ENCODE assay signal across 9 cellular contexts in the genomic region with DNA sequence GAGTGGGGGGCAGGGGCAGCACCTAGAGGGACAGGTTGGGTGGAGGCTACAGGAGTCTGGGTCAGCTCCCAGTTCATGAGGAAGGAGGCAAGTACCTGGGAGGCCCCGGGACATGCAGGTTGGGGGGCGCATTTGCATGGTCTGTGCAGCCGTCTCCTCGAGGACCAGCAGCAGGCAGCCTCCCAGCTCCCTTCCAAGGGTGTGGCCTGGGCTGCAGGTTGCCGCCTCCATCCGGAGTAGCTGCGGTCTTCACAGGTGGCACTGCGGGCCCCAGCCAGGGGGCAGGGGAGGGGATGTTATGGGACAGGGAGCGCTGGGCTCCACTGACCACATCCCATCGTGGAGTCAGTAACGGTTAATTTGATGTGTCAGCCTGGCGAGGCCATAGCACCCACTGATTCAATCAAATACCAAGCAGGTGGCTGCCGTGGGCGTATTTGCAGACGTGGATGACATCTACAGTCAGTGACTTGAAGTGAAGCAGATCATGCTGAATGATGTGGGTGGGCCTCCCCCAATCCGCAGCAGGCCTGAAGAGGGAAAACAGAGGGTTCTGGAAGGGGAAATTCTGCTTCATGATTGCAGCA.
DNase-seq lines count a peak whose midpoint lies in the region; ATAC-seq, FAIRE-seq and TF ChIP-seq lines count a peak whose summit lies in the region.
"Had no signal": no experiment of that assay in that cellular context is flagged by ENCODE, and none has a peak within 500 bp of the region (broad histone marks: within the 10 kb centered on the region; RNA-seq: fewer than 3 reads in every experiment).

No MANE protein-coding gene starts in this region.

- peaks cover 4 to 8% of the 10 kb centered on the region in 2 donors for H3K4me1 ChIP-seq in small intestine (ENCODE audit: control insufficient read depth in 2 of 2, insufficient read depth in 1 of 2, low read depth in 1 of 2, low read length in 1 of 2)

- H3K36me3 Mint-ChIP-seq in activated B cell treated with CpG ODN at 0.5 μM for 24 hours (ENCODE audit: low read depth) = no peaks in the 10 kb centered on the region
- H3K36me3 Mint-ChIP-seq in stimulated activated naive CD8-positive, alpha-beta T cell treated with anti-CD3 and anti-CD28 coated beads, Interleukin-15, Interleukin-2, amounts not matched to agents 100 ng/mL and 50 ng/mL, for 24 hours (ENCODE audit: low read depth) = no peaks in the 10 kb centered on the region

- H3K27ac ChIP-seq in small intestine (ENCODE audit: low read depth in 1 of 2, low read length in 1 of 2) = no peak overlapping the region
- H3K27ac ChIP-seq: epithelial cell of prostate had no signal

- DNase-seq in activated B cell treated with CpG ODN at 0.5 μM for 24 hours (no peak), head of caudate nucleus (peak; percentile 51 to 96 (median 80)), small intestine (no peak), 8988T (no peak), HuH-7.5 (ENCODE audit: low spot score) (no peak)

- H3K4me1 Mint-ChIP-seq in activated B cell treated with CpG ODN at 0.5 μM for 24 hours = peaks cover 28% of the 10 kb centered on the region
- peaks cover 42% of the 10 kb centered on the region for H3K4me1 Mint-ChIP-seq in stimulated activated naive CD8-positive, alpha-beta T cell treated with anti-CD3 and anti-CD28 coated beads, Interleukin-15, Interleukin-2, amounts not matched to agents 100 ng/mL and 50 ng/mL, for 24 hours (ENCODE audit: low read depth)

- no peaks in the 10 kb centered on the region for H3K9me3 ChIP-seq in small intestine (ENCODE audit: control insufficient read depth, low read depth)

- intact Hi-C loops in activated B cell treated with CpG ODN at 0.5 μM for 24 hours (cut with micrococcal nuclease) = loop anchor here (1.0 to 5.0 kb wide), 2 partner anchors 12 to 82 kb away; a partner anchor contains a TSS
- intact Hi-C loops in head of caudate nucleus (cut with DNase I) = no loop called here

- peaks cover 0 to 3% of the 10 kb centered on the region in 2 donors for H3K36me3 ChIP-seq in small intestine (ENCODE audit: control insufficient read depth in 2 of 2, insufficient read depth in 2 of 2, low read length in 2 of 2)

- ATAC-seq in GM21825 (IDR thresholded peaks at IDR 0.05; ENCODE audit: unreplicated experiment) (peak; percentile 46), activated B cell treated with CpG ODN at 0.5 μM for 24 hours (ENCODE audit: low read depth) (peak; percentile 80)

- no peaks in the 10 kb centered on the region for H3K27me3 ChIP-seq in small intestine (ENCODE audit: control insufficient read depth in 2 of 2, insufficient read depth in 2 of 2, low read length in 2 of 2)

- no peak overlapping the region for H3K4me3 Mint-ChIP-seq in activated B cell treated with CpG ODN at 0.5 μM for 24 hours
- no peak overlapping the region for H3K4me3 Mint-ChIP-seq in stimulated activated naive CD8-positive, alpha-beta T cell treated with anti-CD3 and anti-CD28 coated beads, Interleukin-15, Interleukin-2, amounts not matched to agents 100 ng/mL and 50 ng/mL, for 24 hours

- no peak overlapping the region for H3K4me3 ChIP-seq in small intestine (ENCODE audit: low read depth in 1 of 2, low read length in 2 of 2)

- FAIRE-seq in small intestine (lab: Jason Lieb, UNC) = no peak

- CTCF ChIA-PET in activated B cell treated with CpG ODN at 0.5 μM for 24 hours (lab: Charles Lee) = interaction anchor here (3.3 kb wide), 1 partner anchor 13 kb away, joined by 18 read pairs; no protein-coding TSS in a partner anchor

- POLR2A ChIA-PET in activated B cell treated with CpG ODN at 0.5 μM for 24 hours (lab: Charles Lee) = interaction anchor here (0.6 kb wide), 2 partner anchors 44 to 56 kb away, joined by 3 read pairs; no protein-coding TSS in a partner anchor

- WGBS in small intestine, 3 donors = 75 to 84% (median 79%) methylated on average over 15 to 16 of the region's 16 CpGs

- H3K27me3 Mint-ChIP-seq in activated B cell treated with CpG ODN at 0.5 μM for 24 hours = no peaks in the 10 kb centered on the region
- no peaks in the 10 kb centered on the region for H3K27me3 Mint-ChIP-seq in stimulated activated naive CD8-positive, alpha-beta T cell treated with anti-CD3 and anti-CD28 coated beads, Interleukin-15, Interleukin-2, amounts not matched to agents 100 ng/mL and 50 ng/mL, for 24 hours
- H3K27me3 Mint-ChIP-seq: IgD-negative memory B cell had no signal

- no peak for TF ChIP-seq CTCF in activated B cell treated with CpG ODN at 0.5 μM for 24 hours (IDR thresholded peaks at IDR 0.05)

- no peaks in the 10 kb centered on the region for H3K9me3 Mint-ChIP-seq in activated B cell treated with CpG ODN at 0.5 μM for 24 hours
- no peaks in the 10 kb centered on the region for H3K9me3 Mint-ChIP-seq in stimulated activated naive CD8-positive, alpha-beta T cell treated with anti-CD3 and anti-CD28 coated beads, Interleukin-15, Interleukin-2, amounts not matched to agents 100 ng/mL and 50 ng/mL, for 24 hours
- H3K9me3 Mint-ChIP-seq: IgD-negative memory B cell had no signal

- H3K27ac Mint-ChIP-seq in activated B cell treated with CpG ODN at 0.5 μM for 24 hours = peak overlapping the region; percentile 62
- peak overlapping the region; percentile 83 for H3K27ac Mint-ChIP-seq in stimulated activated naive CD8-positive, alpha-beta T cell treated with anti-CD3 and anti-CD28 coated beads, Interleukin-15, Interleukin-2, amounts not matched to agents 100 ng/mL and 50 ng/mL, for 24 hours

Comparison
In these comparisons a context has a peak if more than half of its experiments do, and no peak if none do; other contexts are left out.
1. DNase-seq: peak in head of caudate nucleus (42 of 42); none in activated B cell treated with CpG ODN at 0.5 μM for 24 hours (single experiment), small intestine (single experiment), 8988T (single experiment) and HuH-7.5 (single experiment).